In genomic region chr11:131499199-131499598, GRCh38 we compare ENCODE assay signal across 21 cellular contexts.
"Had no signal": no experiment of that assay in that cellular context is flagged by ENCODE, and none has a peak within 500 bp of the region (broad histone marks: within the 10 kb centered on the region; RNA-seq: fewer than 3 reads in every experiment).

No MANE protein-coding gene starts in this region.

- H3K4me3 ChIP-seq: coronary artery, heart left ventricle, left ventricle myocardium inferior, lower lobe of right lung, prostate gland, sigmoid colon, skin epidermis, stomach, tibial artery, upper lobe of left lung, vagina had no signal

- H3K27ac ChIP-seq: coronary artery, heart left ventricle, left ventricle myocardium inferior, lower lobe of right lung, parathyroid adenoma, prostate gland, skin epidermis, stomach, tibial artery, upper lobe of left lung, vagina had no signal

- DNase-seq: effector memory CD4-positive, alpha-beta T cell; heart left ventricle; left ventricle myocardium inferior; lower lobe of right lung; mesenchymal stem cell; naive thymus-derived CD4-positive, alpha-beta T cell; nephron progenitor cell; retina; sigmoid colon; stimulated activated CD4-positive, alpha-beta T cell treated with anti-CD3 and anti-CD28 coated beads, Interleukin-2, amount 100 ng/mL, for 24 hours; stimulated activated CD4-positive, alpha-beta T cell treated with anti-CD3 and anti-CD28 coated beads, Interleukin-4, amount 100 ng/mL, for 4 hours; stimulated activated naive CD4-positive, alpha-beta T cell; stomach; tibial artery; upper lobe of left lung had no signal

- H3K27me3 ChIP-seq: sigmoid colon, tibial artery, upper lobe of left lung, vagina had no signal

- ATAC-seq: esophagus mucosa; heart left ventricle; lower lobe of right lung; naive thymus-derived CD4-positive, alpha-beta T cell had no signal

- H3K9me3 ChIP-seq: heart left ventricle, left ventricle myocardium inferior, lower lobe of right lung, prostate gland, sigmoid colon, stomach, tibial artery, upper lobe of left lung, vagina had no signal

- H3K36me3 ChIP-seq: heart left ventricle, left ventricle myocardium inferior, lower lobe of right lung, prostate gland, sigmoid colon, stomach, tibial artery, upper lobe of left lung, vagina had no signal

- H3K4me1 ChIP-seq: lower lobe of right lung, prostate gland, tibial artery, upper lobe of left lung, vagina had no signal
